In the genomic region with DNA sequence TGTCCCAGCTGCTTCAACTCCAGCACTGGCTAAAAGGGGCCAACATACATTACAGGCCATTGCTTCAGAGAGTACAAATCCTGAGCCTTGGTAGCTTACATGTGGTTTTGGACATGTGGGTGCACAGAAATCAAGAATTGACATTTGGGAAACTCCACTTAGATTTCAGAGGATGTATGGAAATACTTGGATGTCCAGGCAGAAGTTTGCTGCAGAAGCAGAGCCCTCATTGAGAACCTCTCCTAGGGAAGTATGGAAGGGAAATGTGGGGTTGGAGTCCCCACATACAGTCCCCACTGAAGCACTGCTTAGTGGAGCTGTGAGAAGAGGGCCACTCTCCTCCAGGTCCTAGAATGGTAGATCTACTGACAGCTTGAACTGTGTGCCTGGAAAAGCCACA, we compare ENCODE assay signal across 31 cellular contexts.
"Had no signal": no experiment of that assay in that cellular context is flagged by ENCODE, and none has a peak within 500 bp of the region (broad histone marks: within the 10 kb centered on the region; RNA-seq: fewer than 3 reads in every experiment).

No MANE protein-coding gene starts in this region.

- H3K4me1 Mint-ChIP-seq: natural killer cell; nephron; neural progenitor cell; stimulated activated memory B cell treated with anti-CD40 and anti-IgM and Interleukin-4, amounts not matched to agents 10 μg/mL and 1 μg/mL and 100 μg/mL, for 72 hours; stimulated activated naive CD8-positive, alpha-beta T cell treated with anti-CD3 and anti-CD28 coated beads, Interleukin-15, amount 100 ng/mL, for 72 hours had no signal

- H3K9me3 ChIP-seq: ovary, psoas muscle, right lobe of liver, testis, tibial artery, transverse colon, upper lobe of right lung, uterus had no signal

- DNase-seq: natural killer cell; occipital lobe; ovary; posterior cingulate gyrus; psoas muscle; right cardiac atrium; right lobe of liver; spleen; stimulated activated CD4-positive, alpha-beta T cell treated with anti-CD3 and anti-CD28 coated beads, Interleukin-12 subunit alpha, Interleukin-12 subunit beta, amount 100 ng/mL, for 4 hours; stimulated activated CD4-positive, alpha-beta T cell treated with anti-CD3 and anti-CD28 coated beads, Interleukin-1b, Interleukin-23, amount 100 ng/mL, for 48 hours; stimulated activated CD4-positive, alpha-beta T cell treated with anti-CD3 and anti-CD28 coated beads, Interleukin-4, amount 100 ng/mL, for 1 hour; stimulated activated CD4-positive, alpha-beta T cell treated with anti-CD3 and anti-CD28 coated beads, Interleukin-4, amount 100 ng/mL, for 4 hours; stimulated activated CD8-positive, alpha-beta memory T cell treated with anti-CD3 and anti-CD28 coated beads, Interleukin-4, amount 100 ng/mL, for 48 hours; stimulated activated naive CD4-positive, alpha-beta T cell; stimulated activated naive CD8-positive, alpha-beta T cell treated with anti-CD3 and anti-CD28 coated beads, Interleukin-15, amount 100 ng/mL, for 72 hours; stimulated activated naive CD8-positive, alpha-beta T cell treated with anti-CD3 and anti-CD28 coated beads, Interleukin-15, Interleukin-2, amounts not matched to agents 100 U/mL and 50 U/mL, for 24 hours; substantia nigra; testis; tibial artery; transverse colon; upper lobe of right lung; uterus had no signal

- H3K27ac Mint-ChIP-seq: natural killer cell; nephron; neural progenitor cell; progenitor cell of endocrine pancreas; stimulated activated memory B cell treated with anti-CD40 and anti-IgM and Interleukin-4, amounts not matched to agents 10 μg/mL and 1 μg/mL and 100 μg/mL, for 72 hours; stimulated activated naive CD8-positive, alpha-beta T cell treated with anti-CD3 and anti-CD28 coated beads, Interleukin-15, amount 100 ng/mL, for 72 hours; type B pancreatic cell had no signal

- H3K4me1 ChIP-seq: neural progenitor cell, psoas muscle, right lobe of liver, spleen, suprapubic skin, testis, tibial artery, transverse colon, upper lobe of right lung, uterus had no signal

- H3K4me3 Mint-ChIP-seq: natural killer cell; nephron; neural progenitor cell; stimulated activated memory B cell treated with anti-CD40 and anti-IgM and Interleukin-4, amounts not matched to agents 10 μg/mL and 1 μg/mL and 100 μg/mL, for 72 hours; stimulated activated naive CD8-positive, alpha-beta T cell treated with anti-CD3 and anti-CD28 coated beads, Interleukin-15, amount 100 ng/mL, for 72 hours; type B pancreatic cell had no signal

- H3K27me3 Mint-ChIP-seq: progenitor cell of endocrine pancreas; stimulated activated naive CD8-positive, alpha-beta T cell treated with anti-CD3 and anti-CD28 coated beads, Interleukin-15, amount 100 ng/mL, for 72 hours; type B pancreatic cell had no signal

- H3K9ac ChIP-seq: neural progenitor cell, parathyroid adenoma had no signal

- H3K36me3 ChIP-seq: neural progenitor cell, ovary, right lobe of liver, spleen, suprapubic skin, tibial artery, transverse colon, upper lobe of right lung, uterus had no signal

- H3K27me3 ChIP-seq: neural progenitor cell, ovary, right lobe of liver, spleen, suprapubic skin, testis, tibial artery, transverse colon, upper lobe of right lung, uterus had no signal

- H3K4me3 ChIP-seq: neural progenitor cell, ovary, psoas muscle, right lobe of liver, skin epidermis, smooth muscle cell, spleen, suprapubic skin, testis, tibial artery, transverse colon, upper lobe of right lung, uterus had no signal

- H3K36me3 Mint-ChIP-seq: natural killer cell, neural progenitor cell, type B pancreatic cell had no signal

- H3K27ac ChIP-seq: neural progenitor cell, ovary, parathyroid adenoma, psoas muscle, right lobe of liver, skin epidermis, spleen, suprapubic skin, testis, tibial artery, transverse colon, upper lobe of right lung, uterus had no signal
